8 cellular contexts compared by ENCODE assay signal in genomic region chr2:86035883-86036789, GRCh38.
A peak's percentile ranks its signal among the peaks of the same experiment; 100 is the strongest.
DNase-seq lines count a peak whose midpoint lies in the region; ATAC-seq and TF ChIP-seq lines count a peak whose summit lies in the region.

No MANE protein-coding gene starts in this region.

- peaks cover 81% of the 10 kb centered on the region for H3K4me1 Mint-ChIP-seq in activated T-cell treated with anti-CD3 and anti-CD28 coated beads, Interleukin-2, amount 50 U/mL, for 4 hours (ENCODE audit: low read depth)

- peaks cover 56% of the 10 kb centered on the region for H3K36me3 Mint-ChIP-seq in activated T-cell treated with anti-CD3 and anti-CD28 coated beads, Interleukin-2, amount 50 U/mL, for 4 hours (ENCODE audit: insufficient read depth)

- TF ChIP-seq POLR2A in GM19099 (IDR thresholded peaks at IDR 0.05; ENCODE audit: extremely low read depth, insufficient read length, low read depth), result peak; percentile 58

- peak; percentile 29 for TF ChIP-seq RAD21 in neural cell (conservative IDR thresholded peaks at IDR 0.05)

- TF ChIP-seq CTCF in neural cell (IDR thresholded peaks at IDR 0.05; ENCODE audit: poor library complexity, severe bottlenecking) (no peak), thoracic aorta (IDR thresholded peaks at IDR 0.05) (peak; percentile 46)

- H3K27me3 Mint-ChIP-seq in activated T-cell treated with anti-CD3 and anti-CD28 coated beads, Interleukin-2, amount 50 U/mL, for 4 hours (ENCODE audit: low read depth), result no peaks in the 10 kb centered on the region

- H2AFZ ChIP-seq in neural cell (ENCODE audit: low read depth, low read length), result no peak overlapping the region

- H3K27me3 ChIP-seq in BLaER1 treated with 17β-estradiol and CSF1 and Interleukin-3, amounts not matched to agents 10 nM and 100 nM, result no peaks in the 10 kb centered on the region
- H3K27me3 ChIP-seq in neural cell (ENCODE audit: insufficient read depth, low read depth, low read length), result no peaks in the 10 kb centered on the region
- no peaks in the 10 kb centered on the region for H3K27me3 ChIP-seq in thoracic aorta (replicated peaks; ENCODE audit: insufficient read depth)

- TF ChIP-seq EP300 in neural cell (conservative IDR thresholded peaks at IDR 0.05; ENCODE audit: poor library complexity, severe bottlenecking), result no peak

- H3K9me2 ChIP-seq in neural cell (ENCODE audit: insufficient read depth, low read length), result no peaks in the 10 kb centered on the region

- ATAC-seq in HG03378 (IDR thresholded peaks at IDR 0.05; ENCODE audit: unreplicated experiment), result peak; percentile 60
- ATAC-seq in activated T-cell treated with anti-CD3 and anti-CD28 coated beads, Interleukin-2, amount 50 U/mL, for 4 hours, result peak; percentile 19 to 29
- ATAC-seq in thoracic aorta (ENCODE audit: insufficient number of reproducible peaks, low FRiP score, low read depth), result no peak

- peak; percentile 73 for DNase-seq in NCI-H774 (lab: John Stamatoyannopoulos, UW)
- peak; percentile 41 for DNase-seq in activated T-cell treated with anti-CD3 and anti-CD28 coated beads, Interleukin-2, amount 50 U/mL, for 4 hours
- peak; percentile 74 for DNase-seq in fibroblast of gingiva (ENCODE audit: low read depth)
- no peak for DNase-seq in thoracic aorta (ENCODE audit: low spot score)

- H3K9ac ChIP-seq in BLaER1 treated with 17β-estradiol and CSF1 and Interleukin-3, amounts not matched to agents 10 nM and 100 nM, result peak overlapping the region; percentile 72 to 86 (median 81)
- peak overlapping the region; percentile 22 for H3K9ac ChIP-seq in neural cell (ENCODE audit: low read length)

- no peaks in the 10 kb centered on the region for H3K9me3 Mint-ChIP-seq in activated T-cell treated with anti-CD3 and anti-CD28 coated beads, Interleukin-2, amount 50 U/mL, for 4 hours

- H3K9me3 ChIP-seq in BLaER1 treated with 17β-estradiol and CSF1 and Interleukin-3, amounts not matched to agents 10 nM and 100 nM (replicated peaks in 1 of 11), result no peaks in the 10 kb centered on the region
- H3K9me3 ChIP-seq in neural cell (ENCODE audit: low read length), result no peaks in the 10 kb centered on the region
- no peaks in the 10 kb centered on the region for H3K9me3 ChIP-seq in thoracic aorta

- peak overlapping the region; percentile 60 for H3K4me3 Mint-ChIP-seq in activated T-cell treated with anti-CD3 and anti-CD28 coated beads, Interleukin-2, amount 50 U/mL, for 4 hours

- no peaks in the 10 kb centered on the region for H3K79me2 ChIP-seq in neural cell (replicated peaks; ENCODE audit: insufficient read depth, low read length)

- peak overlapping the region; percentile 89 to 98 (median 94) for H3K27ac ChIP-seq in BLaER1 treated with 17β-estradiol and CSF1 and Interleukin-3, amounts not matched to agents 10 nM and 100 nM
- H3K27ac ChIP-seq in neural cell (ENCODE audit: low read length), result no peak overlapping the region
- H3K27ac ChIP-seq in thoracic aorta, result peak overlapping the region; percentile 80 to 83

- peaks cover 0 to 26% (median 13%) of the 10 kb centered on the region in 11 experiments; a peak in 10 of 22 replicates for H4K20me1 ChIP-seq in BLaER1 treated with 17β-estradiol and CSF1 and Interleukin-3, amounts not matched to agents 10 nM and 100 nM
- no peaks in the 10 kb centered on the region for H4K20me1 ChIP-seq in neural cell (ENCODE audit: insufficient read depth)

- H3F3A ChIP-seq in neural cell (ENCODE audit: insufficient read depth, low read length, poor library complexity, severe bottlenecking), result no peaks in the 10 kb centered on the region

- H3K4me2 ChIP-seq in BLaER1 treated with 17β-estradiol and CSF1 and Interleukin-3, amounts not matched to agents 10 nM and 100 nM, result peak overlapping the region; percentile 86 to 98 (median 96)
- no peak overlapping the region for H3K4me2 ChIP-seq in neural cell (ENCODE audit: low read length)

- H3K4me1 ChIP-seq in BLaER1 treated with 17β-estradiol and CSF1 and Interleukin-3, amounts not matched to agents 10 nM and 100 nM, result peaks cover 76 to 89% (median 84%) of the 10 kb centered on the region in 10 experiments
- peaks cover 26 to 37% of the 10 kb centered on the region in 2 donors for H3K4me1 ChIP-seq in thoracic aorta (ENCODE audit: control insufficient read depth in 1 of 2, low read depth in 2 of 2)

- H3K36me3 ChIP-seq in BLaER1 treated with 17β-estradiol and CSF1 and Interleukin-3, amounts not matched to agents 10 nM and 100 nM, result peaks cover 38 to 87% (median 70%) of the 10 kb centered on the region in 11 experiments
- peaks cover 3% of the 10 kb centered on the region for H3K36me3 ChIP-seq in neural cell (ENCODE audit: insufficient read depth, low read length)
- peaks cover 39% of the 10 kb centered on the region for H3K36me3 ChIP-seq in thoracic aorta

- H3K4me3 ChIP-seq in BLaER1 treated with 17β-estradiol and CSF1 and Interleukin-3, amounts not matched to agents 10 nM and 100 nM, result peak overlapping the region in 8 of 10 experiments; percentile 37 to 58 (median 40); a peak in 16 of 20 replicates
- H3K4me3 ChIP-seq in neural cell (ENCODE audit: low read length) (no peak overlapping the region), thoracic aorta (no peak overlapping the region)

TF ChIP-seq in neural cell, 6 proteins besides CTCF, POLR2A, EP300 and RAD21:
- TF ChIP-seq TAF1 (IDR thresholded peaks at IDR 0.05; ENCODE audit: low read depth) (no peak), EZH2 (IDR thresholded peaks at IDR 0.05; ENCODE audit: borderline replicate concordance, insufficient read depth, low read length, poor library complexity, severe bottlenecking) (no peak), SMC3 (conservative IDR thresholded peaks at IDR 0.05; ENCODE audit: poor library complexity) (peak; percentile 56), MXI1 (conservative IDR thresholded peaks at IDR 0.05; ENCODE audit: poor library complexity, severe bottlenecking) (no peak), REST (IDR thresholded peaks at IDR 0.05; ENCODE audit: borderline replicate concordance) (no peak), POLR2AphosphoS5 (IDR thresholded peaks at IDR 0.05) (peak; percentile 33)
TF ChIP-seq in neural cell: peak in this region for 2.

Comparison
In these comparisons a context has a peak if more than half of its experiments do, and no peak if none do; other contexts are left out.
1. H3K4me3 ChIP-seq: peak in BLaER1 treated with 17β-estradiol and CSF1 and Interleukin-3, amounts not matched to agents 10 nM and 100 nM (8 of 10); none in neural cell (single experiment) and thoracic aorta (single experiment).